16 cellular contexts compared by ENCODE assay signal in the genomic region with DNA sequence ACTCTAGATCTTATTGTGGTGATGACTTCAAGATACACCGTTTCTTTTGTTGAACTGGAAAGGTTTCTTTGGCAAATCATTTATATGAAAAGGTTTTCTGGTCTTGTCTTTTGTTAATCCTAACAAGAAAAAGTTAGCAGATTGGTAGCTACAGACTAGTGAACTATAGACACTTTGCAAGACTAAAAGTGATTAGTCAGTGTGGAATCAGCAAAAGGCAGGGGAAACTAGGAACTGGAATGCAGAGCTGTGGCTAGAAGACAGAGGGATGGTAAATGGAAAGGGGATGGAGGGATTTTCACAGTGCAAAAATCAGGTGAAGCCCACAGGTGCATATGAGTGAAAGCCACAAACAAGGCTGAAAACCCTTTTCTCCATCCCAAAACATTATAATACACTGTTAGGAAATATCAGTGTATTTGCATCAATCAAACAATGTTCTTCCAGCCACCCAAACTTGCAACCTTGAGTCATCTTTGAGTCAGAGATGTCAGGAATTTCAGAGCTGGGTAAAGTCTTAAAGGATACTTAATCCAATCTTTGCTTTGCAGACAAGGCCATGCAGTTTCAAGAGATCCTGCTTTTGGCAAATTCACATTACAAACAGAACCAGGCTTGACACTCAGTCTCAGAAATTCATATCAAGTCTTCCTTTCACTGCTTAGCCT. TPM values are rescaled to one million over a fixed set of nuclear protein-coding genes. Genes with fewer than 3 reads are reported as not detected.
DNase-seq lines count a peak whose midpoint lies in the region; ATAC-seq, FAIRE-seq and TF ChIP-seq lines count a peak whose summit lies in the region.
"Had no signal": no experiment of that assay in that cellular context is flagged by ENCODE, and none has a peak within 500 bp of the region (broad histone marks: within the 10 kb centered on the region; RNA-seq: fewer than 3 reads in every experiment).

No MANE protein-coding gene starts in this region.

- H3K9me3 ChIP-seq in MG63 = no peaks in the 10 kb centered on the region
- H3K9me3 ChIP-seq: colonic mucosa, right lobe of liver, tibial artery had no signal

- DNase-seq in AG20443 (ENCODE audit: low spot score) (peak; percentile 68), MG63 (peak; percentile 40), dedifferentiated amniotic fluid mesenchymal stem cell (ENCODE audit: extremely low spot score) (peak; percentile 64), kidney tubule cell (ENCODE audit: low spot score) (peak; percentile 84), left colon (no peak), D721Med (ENCODE audit: insufficient read length, low spot score) (no peak), NCI-H748 (lab: John Stamatoyannopoulos, UW; ENCODE audit: unreplicated experiment) (no peak)
- DNase-seq: activated CD4-positive, CD25-positive, alpha-beta regulatory T cell treated with anti-CD3 and anti-CD28 coated beads, Interleukin-2, amount 50 U/mL, for 72 hours; CD8-positive, alpha-beta T cell; colonic mucosa; MM.1S; naive B cell; NCI-H446; right lobe of liver; tibial artery had no signal

- H3K36me3 ChIP-seq in MG63 = no peaks in the 10 kb centered on the region
- H3K36me3 ChIP-seq: colonic mucosa, right lobe of liver, tibial artery had no signal

- TF ChIP-seq CTCF in D721Med (IDR thresholded peaks at IDR 0.05; ENCODE audit: insufficient read depth, missing control alignments) = no peak

- H3K4me3 ChIP-seq in MG63 = no peak overlapping the region
- H3K4me3 ChIP-seq: colonic mucosa, right lobe of liver, tibial artery had no signal

- intact Hi-C loops in left colon (cut with DNase I, micrococcal nuclease) = no loop called here

- H3K27me3 ChIP-seq in MG63 = no peaks in the 10 kb centered on the region
- H3K27me3 ChIP-seq: colonic mucosa, right lobe of liver, tibial artery had no signal

- FAIRE-seq in D721Med (lab: Jason Lieb, UNC) = no peak

- no peak for ATAC-seq in left colon
- no peak for ATAC-seq in HG02870 (IDR thresholded peaks at IDR 0.05; ENCODE audit: unreplicated experiment)
- ATAC-seq: CD8-positive, alpha-beta T cell; right lobe of liver had no signal

RNA-seq across cellular contexts. Expression of a gene that starts 52.7 kb away (rescaled TPM):
- total RNA-seq in MG63 (2014; rRNA removed; shearing (Covaris generic); ENCODE audit: low replicate concordance) = 445 and 575 TPM in 2 replicates
- 10 to 100 TPM; 13.7 to 25.8 TPM for total RNA-seq in left colon

Comparison
In these comparisons a context has a peak if more than half of its experiments do, and no peak if none do; other contexts are left out.
1. DNase-seq: peak in AG20443 (single experiment), MG63 (single experiment), dedifferentiated amniotic fluid mesenchymal stem cell (single experiment) and kidney tubule cell (single experiment); none in left colon (0 of 2), D721Med (single experiment) and NCI-H748 (single experiment).
2. RNA of a gene that starts 52.7 kb away (total RNA-seq): 445 to 575 TPM in MG63; 13.7 to 25.8 TPM in left colon; every median in the first group is over 10 times any median in the second.